In genomic region chr17:9931144-9931543, GRCh38 we compare ENCODE assay signal across 25 cellular contexts. TPM values are rescaled to one million over a fixed set of nuclear protein-coding genes. Genes with fewer than 3 reads are reported as not detected.
DNase-seq lines count a peak whose midpoint lies in the region; TF ChIP-seq lines count a peak whose summit lies in the region.
"Had no signal": no experiment of that assay in that cellular context is flagged by ENCODE, and none has a peak within 500 bp of the region (broad histone marks: within the 10 kb centered on the region; RNA-seq: fewer than 3 reads in every experiment).

No MANE protein-coding gene starts in this region.

- peaks cover 26% of the 10 kb centered on the region for H3K36me3 ChIP-seq in left ventricle myocardium inferior
- H3K36me3 ChIP-seq in HEK293 (ENCODE audit: control insufficient read depth in 2 of 2, insufficient read depth in 1 of 2, low read length in 2 of 2), result no peaks in the 10 kb centered on the region
- H3K36me3 ChIP-seq in skeletal muscle tissue (ENCODE audit: control insufficient read depth in 3 of 3, insufficient read depth in 3 of 3, low read length in 3 of 3), result peaks cover 0 to 6% (median 0%) of the 10 kb centered on the region in 3 donors
- H3K36me3 ChIP-seq: BE2C had no signal

- peak; percentile 2 for DNase-seq in left ventricle myocardium inferior
- DNase-seq in cardiac septum (ENCODE audit: low spot score), result no peak
- DNase-seq in EL, result no peak
- no peak for DNase-seq in stimulated activated CD4-positive, alpha-beta T cell treated with anti-CD3 and anti-CD28 coated beads, Interleukin-4, amount 100 ng/mL, for 24 hours
- no peak for DNase-seq in glutamatergic neuron
- DNase-seq: 8988T; ACHN; AML-193; BE2C; Calu3; CD4-positive, alpha-beta memory T cell; COR-L47; DMS53; DMS79 treated with DMSO at 0.1 percent for 48 hours; GM23248; H7; HCEC 1CT had no signal

- TF ChIP-seq CTCF in left ventricle myocardium inferior (IDR thresholded peaks at IDR 0.05; ENCODE audit: borderline replicate concordance), result no peak
- no peak for TF ChIP-seq CTCF in HEK293 (tag by site-specific recombination; IDR thresholded peaks at IDR 0.05)
- no peak for TF ChIP-seq CTCF in nephron (IDR thresholded peaks at IDR 0.05; ENCODE audit: unreplicated experiment in 3 of 3)
- no peak for TF ChIP-seq CTCF in glutamatergic neuron (IDR thresholded peaks at IDR 0.05; ENCODE audit: partially characterized antibody, unreplicated experiment)

- H3K4me1 ChIP-seq in left ventricle myocardium inferior, result peaks cover 3% of the 10 kb centered on the region
- peaks cover 6% of the 10 kb centered on the region; the same call in 1 of the 2 replicates for H3K4me1 ChIP-seq in HEK293 (ENCODE audit: control insufficient read depth, insufficient read depth, low read length)
- H3K4me1 ChIP-seq in skeletal muscle tissue (ENCODE audit: control insufficient read depth in 3 of 3, insufficient read depth in 3 of 3, low read length in 3 of 3), result peaks cover 0 to 7% (median 0%) of the 10 kb centered on the region in 3 donors
- H3K4me1 ChIP-seq: BE2C had no signal

- H3K27me3 Mint-ChIP-seq in nephron (ENCODE audit: low read depth) (peaks cover 17% of the 10 kb centered on the region), glutamatergic neuron (ENCODE audit: unreplicated experiment) (peaks cover 5% of the 10 kb centered on the region)

- intact Hi-C loops in left ventricle myocardium inferior (cut with micrococcal nuclease) (no loop called here), cardiac septum (cut with DNase I) (no loop called here)

- H3K4me3 Mint-ChIP-seq in nephron (no peak overlapping the region), glutamatergic neuron (ENCODE audit: unreplicated experiment) (no peak overlapping the region)
- H3K4me3 Mint-ChIP-seq: CD4-positive, alpha-beta memory T cell had no signal

- no peak overlapping the region for H3K9ac ChIP-seq in skeletal muscle tissue (ENCODE audit: low read depth in 1 of 3, low read length in 3 of 3)
- H3K9ac ChIP-seq: BLaER1 treated with 17β-estradiol and CSF1 and Interleukin-3, amounts not matched to agents 10 nM and 100 nM; GM23248 had no signal

- H3K9me3 ChIP-seq in left ventricle myocardium inferior (replicated peaks), result no peaks in the 10 kb centered on the region
- H3K9me3 ChIP-seq in HEK293 (ENCODE audit: control insufficient read depth, insufficient read depth, low read depth, low read length), result no peaks in the 10 kb centered on the region
- H3K9me3 ChIP-seq in skeletal muscle tissue (ENCODE audit: control insufficient read depth in 3 of 3, low read length in 3 of 3), result no peaks in the 10 kb centered on the region
- H3K9me3 ChIP-seq: A549; BE2C; BLaER1 treated with 17β-estradiol and CSF1 and Interleukin-3, amounts not matched to agents 10 nM and 100 nM had no signal

- H3K36me3 Mint-ChIP-seq in nephron (ENCODE audit: low read depth) (no peaks in the 10 kb centered on the region), glutamatergic neuron (ENCODE audit: unreplicated experiment) (no peaks in the 10 kb centered on the region)
- H3K36me3 Mint-ChIP-seq: CD4-positive, alpha-beta memory T cell had no signal

- no peaks in the 10 kb centered on the region for H3K9me3 Mint-ChIP-seq in nephron
- no peaks in the 10 kb centered on the region for H3K9me3 Mint-ChIP-seq in glutamatergic neuron (ENCODE audit: unreplicated experiment)
- H3K9me3 Mint-ChIP-seq: CD4-positive, alpha-beta memory T cell had no signal

- CTCF ChIA-PET in HEK293 (lab: Yijun Ruan, JAX), result interaction anchor here (0.7 to 10.4 kb wide), 8 partner anchors 10 to 687 kb away, joined by 3 to 93 read pairs (median 3); no protein-coding TSS in a partner anchor

- POLR2A ChIA-PET in HEK293 (lab: Yijun Ruan, JAX), result no interaction called here

- H3K4me3 ChIP-seq in left ventricle myocardium inferior (no peak overlapping the region), HEK293 (ENCODE audit: low read depth, low read length) (no peak overlapping the region), skeletal muscle tissue (ENCODE audit: low read length in 3 of 3) (no peak overlapping the region)
- H3K4me3 ChIP-seq: A549; BLaER1 treated with 17β-estradiol and CSF1 and Interleukin-3, amounts not matched to agents 10 nM and 100 nM; GM12878; GM23248 had no signal

- H3K4me1 Mint-ChIP-seq in nephron, result peaks cover 27% of the 10 kb centered on the region
- H3K4me1 Mint-ChIP-seq in glutamatergic neuron (ENCODE audit: low read depth, unreplicated experiment), result no peaks in the 10 kb centered on the region
- H3K4me1 Mint-ChIP-seq: CD4-positive, alpha-beta memory T cell had no signal

- H3K27ac ChIP-seq in left ventricle myocardium inferior (replicated peaks), result peak overlapping the region; percentile 24
- no peak overlapping the region for H3K27ac ChIP-seq in HEK293 (ENCODE audit: extremely low read depth, low read depth, low read length)
- peak overlapping the region; percentile 4 for H3K27ac ChIP-seq in skeletal muscle tissue (ENCODE audit: low read depth, low read length)
- H3K27ac ChIP-seq: GM23248 had no signal

- peak overlapping the region in 2 of 3 experiments; percentile 56 to 64 for H3K27ac Mint-ChIP-seq in nephron
- H3K27ac Mint-ChIP-seq in glutamatergic neuron (ENCODE audit: unreplicated experiment), result no peak overlapping the region
- H3K27ac Mint-ChIP-seq: CD4-positive, alpha-beta memory T cell had no signal

- H3K27me3 ChIP-seq in left ventricle myocardium inferior (ENCODE audit: low read depth), result no peaks in the 10 kb centered on the region
- H3K27me3 ChIP-seq in skeletal muscle tissue (ENCODE audit: control insufficient read depth in 3 of 3, insufficient read depth in 3 of 3, low read length in 3 of 3), result peaks cover 9 to 17% (median 15%) of the 10 kb centered on the region in 3 donors
- H3K27me3 ChIP-seq: BE2C; BLaER1 treated with 17β-estradiol and CSF1 and Interleukin-3, amounts not matched to agents 10 nM and 100 nM had no signal

TF ChIP-seq in HEK293, 187 proteins besides CTCF, POLR2A, EP300 and RAD21:
- TF ChIP-seq ZNF221 (tag by site-specific recombination; IDR thresholded peaks at IDR 0.05; ENCODE audit: borderline replicate concordance) (no peak), SCRT2 (tag by site-specific recombination; IDR thresholded peaks at IDR 0.05) (peak; percentile 66), ZIC2 (tag by site-specific recombination; IDR thresholded peaks at IDR 0.05) (peak; percentile 96)

RNA-seq across cellular contexts. Expression of gene RCVRN, which starts 26.1 kb away (rescaled TPM):
- 0.47 TPM for total RNA-seq in left ventricle myocardium inferior
- 0.70 TPM for total RNA-seq in cardiac septum
- not detected for total RNA-seq in skeletal muscle tissue
- total RNA-seq in glutamatergic neuron (ENCODE audit: unreplicated experiment), result not detected
- total RNA-seq: Calu3; CD4-positive, alpha-beta memory T cell; Daoy; GM23248; H1; H7 had no signal
